In genomic region chr2:4678937-4679336, GRCh38 we compare ENCODE assay signal across 2 cellular contexts.
TF ChIP-seq lines count a peak whose summit lies in the region.

No MANE protein-coding gene starts in this region.

TF ChIP-seq in H1, 55 proteins besides CTCF, POLR2A, EP300 and RAD21:
- TF ChIP-seq CEBPB (IDR thresholded peaks at IDR 0.05; ENCODE audit: low read depth, low read length) (no peak), RFX5 (IDR thresholded peaks at IDR 0.05; ENCODE audit: borderline replicate concordance, low read depth, low read length) (no peak), SP2 (IDR thresholded peaks at IDR 0.05; ENCODE audit: low read length) (no peak), GABPA (IDR thresholded peaks at IDR 0.05; ENCODE audit: borderline replicate concordance, insufficient read depth, low read length) (no peak), ATF2 (IDR thresholded peaks at IDR 0.05; ENCODE audit: low read length) (no peak), CHD1 (IDR thresholded peaks at IDR 0.05; ENCODE audit: low read depth, low read length) (no peak), RBBP5 (IDR thresholded peaks at IDR 0.05; ENCODE audit: borderline replicate concordance, low read depth, low read length) (no peak), CTBP2 (IDR thresholded peaks at IDR 0.05; ENCODE audit: borderline replicate concordance, insufficient read depth, insufficient read length, low read length) (no peak), CBX5 (IDR thresholded peaks at IDR 0.05; ENCODE audit: low read depth, low read length) (no peak), BCL11A (IDR thresholded peaks at IDR 0.05; ENCODE audit: low read depth in 2 of 2, low read length in 2 of 2) (no peak), SIX5 (IDR thresholded peaks at IDR 0.05; ENCODE audit: low read depth, low read length) (no peak), SRF (IDR thresholded peaks at IDR 0.05; ENCODE audit: low read depth, low read length) (no peak), TCF12 (IDR thresholded peaks at IDR 0.05; ENCODE audit: low read depth, low read length) (no peak), MAFK (IDR thresholded peaks at IDR 0.05; ENCODE audit: low read depth, low read length) (no peak), SUZ12 (IDR thresholded peaks at IDR 0.05; ENCODE audit: low read length) (no peak), RNF2 (IDR thresholded peaks at IDR 0.05; ENCODE audit: borderline replicate concordance, low read depth, low read length, missing control alignments, poor library complexity, severe bottlenecking) (no peak), MAX (IDR thresholded peaks at IDR 0.05) (no peak), JUND (IDR thresholded peaks at IDR 0.05; ENCODE audit: low read length) (no peak), TBP (IDR thresholded peaks at IDR 0.05; ENCODE audit: low read depth, low read length) (no peak)

TF ChIP-seq in SK-N-SH, 30 proteins besides CTCF, POLR2A, EP300 and RAD21:
- no peak for TF ChIP-seq USF1 (IDR thresholded peaks at IDR 0.05; ENCODE audit: borderline replicate concordance, low read depth)
- no peak for TF ChIP-seq TCF12 (IDR thresholded peaks at IDR 0.05)
- no peak for TF ChIP-seq RXRA (IDR thresholded peaks at IDR 0.05; ENCODE audit: borderline replicate concordance, low read depth)
- no peak for TF ChIP-seq POLR2AphosphoS5 (IDR thresholded peaks at IDR 0.05; ENCODE audit: low read depth, low read length)
- no peak for TF ChIP-seq FOSL2 (IDR thresholded peaks at IDR 0.05; ENCODE audit: borderline replicate concordance, low read depth)
- TF ChIP-seq REST (IDR thresholded peaks at IDR 0.05; ENCODE audit: low read depth, low read length), result no peak
- TF ChIP-seq JUND (IDR thresholded peaks at IDR 0.05), result no peak
